1 cellular context compared by ENCODE assay signal in genomic region chr11:123166095-123166559, GRCh38.
A peak's percentile ranks its signal among the peaks of the same experiment; 100 is the strongest.
TF ChIP-seq lines count a peak whose summit lies in the region.

No MANE protein-coding gene starts in this region.

TF ChIP-seq in SK-N-SH, 30 proteins besides CTCF, POLR2A, EP300 and RAD21 (continued from another document):
- TF ChIP-seq SMC3 (IDR thresholded peaks at IDR 0.05; ENCODE audit: low read depth, low read length) = peak; percentile 70
